In genomic region chr6:158374020-158374419, GRCh38 we compare ENCODE assay signal across 10 cellular contexts.
"Had no signal": no experiment of that assay in that cellular context is flagged by ENCODE, and none has a peak within 500 bp of the region (broad histone marks: within the 10 kb centered on the region; RNA-seq: fewer than 3 reads in every experiment).

No MANE protein-coding gene starts in this region.

- H3K27ac ChIP-seq: foreskin keratinocyte, stomach, thoracic aorta had no signal

- H3K36me3 ChIP-seq: breast epithelium, stomach, thoracic aorta had no signal

- H3K4me3 ChIP-seq: breast epithelium, dorsolateral prefrontal cortex, stomach, thoracic aorta had no signal

- ATAC-seq: activated CD4-positive, CD25-positive, alpha-beta regulatory T cell treated with anti-CD3 and anti-CD28 coated beads, Interleukin-2, amount 50 U/mL, for 24 hours had no signal

- DNase-seq: activated effector memory CD4-positive, alpha-beta T cell treated with Interleukin-2 at 50 U/mL for 16 hours; activated T-cell treated with anti-CD3 and anti-CD28 coated beads, Interleukin-2, amount 50 U/mL, for 24 hours; dorsolateral prefrontal cortex; head of caudate nucleus; stomach; T-helper 2 cell had no signal

- H3K9me3 ChIP-seq: breast epithelium, stomach, thoracic aorta had no signal

- H3K27me3 ChIP-seq: breast epithelium, dorsolateral prefrontal cortex, foreskin keratinocyte, stomach had no signal
